ENCODE assay signal across 23 cellular contexts in genomic region chr2:96993367-96993766, GRCh38. TPM values are rescaled to one million over a fixed set of nuclear protein-coding genes. Genes with fewer than 3 reads are reported as not detected.
DNase-seq lines count a peak whose midpoint lies in the region; ATAC-seq and TF ChIP-seq lines count a peak whose summit lies in the region.
"Had no signal": no experiment of that assay in that cellular context is flagged by ENCODE, and none has a peak within 500 bp of the region (broad histone marks: within the 10 kb centered on the region; RNA-seq: fewer than 3 reads in every experiment).

No MANE protein-coding gene starts in this region.

- H3K36me3 Mint-ChIP-seq in osteocyte (ENCODE audit: unreplicated experiment): no peaks in the 10 kb centered on the region
- H3K36me3 Mint-ChIP-seq: CD4-positive, CD25-positive, alpha-beta regulatory T cell; CD8-positive, alpha-beta memory T cell had no signal

- H2AFZ ChIP-seq in PC-3 (ENCODE audit: low read length): no peak overlapping the region

- H3K9me3 ChIP-seq in PC-3 (ENCODE audit: low read length) (no peaks in the 10 kb centered on the region), left ventricle myocardium inferior (replicated peaks) (no peaks in the 10 kb centered on the region)
- H3K9me3 ChIP-seq: BE2C had no signal

- H3K4me3 ChIP-seq in PC-3 (ENCODE audit: low read length): no peak overlapping the region
- H3K4me3 ChIP-seq in epithelial cell of esophagus (ENCODE audit: low read length): no peak overlapping the region
- no peak overlapping the region for H3K4me3 ChIP-seq in left ventricle myocardium inferior
- H3K4me3 ChIP-seq: GM12878 had no signal

- no peak overlapping the region for H3K4me3 Mint-ChIP-seq in osteocyte (ENCODE audit: unreplicated experiment)
- H3K4me3 Mint-ChIP-seq: CD4-positive, CD25-positive, alpha-beta regulatory T cell; CD8-positive, alpha-beta memory T cell had no signal

- H3K9me3 Mint-ChIP-seq in osteocyte (ENCODE audit: unreplicated experiment): no peaks in the 10 kb centered on the region
- H3K9me3 Mint-ChIP-seq: CD8-positive, alpha-beta memory T cell had no signal

- H3K4me2 ChIP-seq in PC-3 (ENCODE audit: low read length): no peak overlapping the region

- H3K27me3 ChIP-seq in PC-3 (ENCODE audit: low read length) (peaks cover 40% of the 10 kb centered on the region), left ventricle myocardium inferior (ENCODE audit: low read depth) (peaks cover 16% of the 10 kb centered on the region)
- H3K27me3 ChIP-seq: BE2C had no signal

- CTCF ChIA-PET in PC-3 (lab: Charles Lee): no interaction called here

- no TSS peak for BruUV-seq in PC-3 (replicated peaks; lab: Mats Ljungman, UMichigan)

- intact Hi-C loops in PC-3 (cut with micrococcal nuclease) (no loop called here), left ventricle myocardium inferior (cut with micrococcal nuclease) (no loop called here)

- H3F3A ChIP-seq in PC-3 (ENCODE audit: low read length, unreplicated experiment): no peaks in the 10 kb centered on the region

- POLR2A ChIA-PET in PC-3 (lab: Charles Lee; ENCODE audit: unreplicated experiment): no interaction called here

- no peaks in the 10 kb centered on the region for H3K79me2 ChIP-seq in PC-3 (ENCODE audit: low read length)

- no peak overlapping the region for H3K27ac ChIP-seq in PC-3 (ENCODE audit: low read length)
- no peak overlapping the region for H3K27ac ChIP-seq in left ventricle myocardium inferior (replicated peaks)

- H3K36me3 ChIP-seq in PC-3 (ENCODE audit: low read depth, low read length): no peaks in the 10 kb centered on the region
- H3K36me3 ChIP-seq in left ventricle myocardium inferior: no peaks in the 10 kb centered on the region
- H3K36me3 ChIP-seq: BE2C had no signal

- H3K27me3 Mint-ChIP-seq in osteocyte (ENCODE audit: unreplicated experiment): peaks cover 34% of the 10 kb centered on the region
- H3K27me3 Mint-ChIP-seq: CD8-positive, alpha-beta memory T cell had no signal

- no peak overlapping the region for H3K9ac ChIP-seq in PC-3 (ENCODE audit: low read length)

- ATAC-seq in PC-3: no peak
- ATAC-seq: GM12878, HCT116, HepG2 had no signal

- H3K27ac Mint-ChIP-seq in osteocyte (ENCODE audit: unreplicated experiment): no peak overlapping the region
- H3K27ac Mint-ChIP-seq: CD4-positive, CD25-positive, alpha-beta regulatory T cell had no signal

- no peak for TF ChIP-seq CTCF in PC-3 (conservative IDR thresholded peaks at IDR 0.05; ENCODE audit: low read depth, low read length)
- TF ChIP-seq CTCF in epithelial cell of esophagus (IDR thresholded peaks at IDR 0.05; ENCODE audit: insufficient read depth, low read depth, low read length, missing control alignments): no peak
- TF ChIP-seq CTCF in osteocyte (IDR thresholded peaks at IDR 0.05): no peak
- TF ChIP-seq CTCF in left ventricle myocardium inferior (IDR thresholded peaks at IDR 0.05; ENCODE audit: borderline replicate concordance): no peak

- DNase-seq in activated effector memory CD4-positive, alpha-beta T cell treated with anti-CD3 and anti-CD28 coated beads, Interleukin-2, amount 50 U/mL, for 16 hours: peak; percentile 21
- no peak for DNase-seq in activated effector memory CD4-positive, alpha-beta T cell treated with Interleukin-2 at 50 U/mL for 16 hours
- peak; percentile 8 for DNase-seq in PC-3
- DNase-seq in epithelial cell of esophagus (ENCODE audit: low read depth): peak; percentile 50
- DNase-seq in osteocyte (ENCODE audit: extremely low spot score, unreplicated experiment): peak; percentile 34
- DNase-seq in left ventricle myocardium inferior: no peak
- DNase-seq in stimulated activated CD4-positive, alpha-beta T cell treated with anti-CD3 and anti-CD28 coated beads, Interleukin-2, amount 100 ng/mL, for 48 hours: no peak
- DNase-seq: ACHN; BE2C; C1 segment of cervical spinal cord; CD4-positive, CD25-positive, alpha-beta regulatory T cell; CD8-positive, alpha-beta memory T cell; COR-L47; DMS 273 treated with DMSO at 0.1 percent for 48 hours; DMS53; DND-41; EL; GOT3; H7 had no signal

- H4K20me1 ChIP-seq in PC-3 (ENCODE audit: low read length): no peaks in the 10 kb centered on the region

- no peaks in the 10 kb centered on the region for H3K4me1 ChIP-seq in PC-3 (ENCODE audit: insufficient read depth, low read length)
- H3K4me1 ChIP-seq in left ventricle myocardium inferior: no peaks in the 10 kb centered on the region
- H3K4me1 ChIP-seq: BE2C had no signal

- H3K9me2 ChIP-seq in PC-3 (replicated peaks; ENCODE audit: low read length): no peaks in the 10 kb centered on the region

- H3K4me1 Mint-ChIP-seq in osteocyte (ENCODE audit: unreplicated experiment): no peaks in the 10 kb centered on the region
- H3K4me1 Mint-ChIP-seq: CD4-positive, CD25-positive, alpha-beta regulatory T cell; CD8-positive, alpha-beta memory T cell had no signal

RNA-seq across cellular contexts. Expression of gene FAM178B, which starts 7.0 kb away (rescaled TPM):
- total RNA-seq in PC-3 (2014; rRNA removed) (not detected in 2 replicates), osteocyte (not detected in 2 replicates), left ventricle myocardium inferior (0.82 TPM)
- total RNA-seq: CD4-positive, CD25-positive, alpha-beta regulatory T cell; G401; GM12878; HepG2 had no signal

Comparison
In these comparisons a context has a peak if more than half of its experiments do, and no peak if none do; other contexts are left out.
1. DNase-seq: peak in activated effector memory CD4-positive, alpha-beta T cell treated with anti-CD3 and anti-CD28 coated beads, Interleukin-2, amount 50 U/mL, for 16 hours (single experiment), PC-3 (single experiment), epithelial cell of esophagus (single experiment) and osteocyte (single experiment); none in activated effector memory CD4-positive, alpha-beta T cell treated with Interleukin-2 at 50 U/mL for 16 hours (single experiment), left ventricle myocardium inferior (single experiment) and stimulated activated CD4-positive, alpha-beta T cell treated with anti-CD3 and anti-CD28 coated beads, Interleukin-2, amount 100 ng/mL, for 48 hours (0 of 2).